ENCODE assay signal across 20 cellular contexts in genomic region chr1:185409345-185409744, GRCh38.
DNase-seq lines count a peak whose midpoint lies in the region; ATAC-seq and TF ChIP-seq lines count a peak whose summit lies in the region.
"Had no signal": no experiment of that assay in that cellular context is flagged by ENCODE, and none has a peak within 500 bp of the region (broad histone marks: within the 10 kb centered on the region; RNA-seq: fewer than 3 reads in every experiment).

No MANE protein-coding gene starts in this region.

- H3K27me3 Mint-ChIP-seq in natural killer cell treated with Interleukin-12 subunit alpha and Interleukin-12 subunit beta and Interleukin-15 and Interleukin-18, amount 100 ng/mL, for 72 hours = no peaks in the 10 kb centered on the region
- H3K27me3 Mint-ChIP-seq in natural killer cell (ENCODE audit: low read depth in 2 of 2) = no peaks in the 10 kb centered on the region

- intact Hi-C loops in natural killer cell (cut with micrococcal nuclease) (no loop called here), prostate gland (cut with DNase I) (no loop called here)

- no peaks in the 10 kb centered on the region for H4K20me1 ChIP-seq in OCI-LY3 (ENCODE audit: insufficient read depth, low read length)

- H3K27ac ChIP-seq in OCI-LY3 (ENCODE audit: low read length) = peak overlapping the region; percentile 88
- peak overlapping the region; percentile 33 for H3K27ac ChIP-seq in epithelial cell of prostate
- no peak overlapping the region for H3K27ac ChIP-seq in prostate gland
- H3K27ac ChIP-seq: C4-2B, KMS-11 had no signal

- H3K9me3 ChIP-seq in OCI-LY3 (ENCODE audit: insufficient read depth, low read length) (peaks cover 13% of the 10 kb centered on the region), prostate gland (no peaks in the 10 kb centered on the region)

- no peak for TF ChIP-seq CTCF in natural killer cell (IDR thresholded peaks at IDR 0.05)
- 0 out of 2 replicates have a peak, but pooled peaks have one; percentile 9 for TF ChIP-seq CTCF in OCI-LY3 (IDR thresholded peaks at IDR 0.05; ENCODE audit: low read depth, low read length)
- no peak for TF ChIP-seq CTCF in prostate gland (IDR thresholded peaks at IDR 0.05)

- no peak overlapping the region for H2AFZ ChIP-seq in OCI-LY3 (ENCODE audit: low read depth, low read length)

- H3K9me3 Mint-ChIP-seq in natural killer cell treated with Interleukin-12 subunit alpha and Interleukin-12 subunit beta and Interleukin-15 and Interleukin-18, amount 100 ng/mL, for 72 hours = no peaks in the 10 kb centered on the region
- no peaks in the 10 kb centered on the region for H3K9me3 Mint-ChIP-seq in natural killer cell

- WGBS in prostate gland = 86% methylated on average over 4 of the region's 4 CpGs

- no peak for ATAC-seq in natural killer cell treated with Interleukin-12 subunit alpha and Interleukin-12 subunit beta and Interleukin-15 and Interleukin-18, amount 100 ng/mL, for 72 hours
- no peak for ATAC-seq in natural killer cell
- ATAC-seq: SK-N-SH treated with all-trans-retinoic acid at 6 μM for 48 hours had no signal

- H3K4me3 Mint-ChIP-seq in natural killer cell treated with Interleukin-12 subunit alpha and Interleukin-12 subunit beta and Interleukin-15 and Interleukin-18, amount 100 ng/mL, for 72 hours = peak overlapping the region; percentile 63
- no peak overlapping the region for H3K4me3 Mint-ChIP-seq in natural killer cell

- TF ChIP-seq POLR2A in prostate gland (IDR thresholded peaks at IDR 0.05) = no peak

- peaks cover 53% of the 10 kb centered on the region for H3K36me3 Mint-ChIP-seq in natural killer cell treated with Interleukin-12 subunit alpha and Interleukin-12 subunit beta and Interleukin-15 and Interleukin-18, amount 100 ng/mL, for 72 hours
- no peaks in the 10 kb centered on the region for H3K36me3 Mint-ChIP-seq in natural killer cell

- H3K27ac Mint-ChIP-seq in natural killer cell treated with Interleukin-12 subunit alpha and Interleukin-12 subunit beta and Interleukin-15 and Interleukin-18, amount 100 ng/mL, for 72 hours = peak overlapping the region; percentile 61 to 94
- peak overlapping the region in 1 of 2 donors; percentile 12 for H3K27ac Mint-ChIP-seq in natural killer cell
- H3K27ac Mint-ChIP-seq: HFFc6 had no signal

- H3K27me3 ChIP-seq in OCI-LY3 (ENCODE audit: low read depth, low read length) = no peaks in the 10 kb centered on the region
- no peaks in the 10 kb centered on the region for H3K27me3 ChIP-seq in prostate gland (replicated peaks; ENCODE audit: insufficient read depth)

- H3K79me2 ChIP-seq in OCI-LY3 (ENCODE audit: low read length) = peaks cover 3% of the 10 kb centered on the region; the same call in 1 of the 2 replicates

- H3K36me3 ChIP-seq in OCI-LY3 (replicated peaks; ENCODE audit: low read depth, low read length) (peaks cover 21% of the 10 kb centered on the region), prostate gland (no peaks in the 10 kb centered on the region)

- peak overlapping the region; percentile 2; the same call in 1 of the 2 replicates for H3K4me2 ChIP-seq in OCI-LY3 (ENCODE audit: low read length)
- H3K4me2 ChIP-seq: KMS-11 had no signal

- peaks cover 84% of the 10 kb centered on the region for H3K4me1 ChIP-seq in OCI-LY3 (ENCODE audit: low read length)
- peaks cover 3% of the 10 kb centered on the region for H3K4me1 ChIP-seq in prostate gland (replicated peaks)

- H3K9ac ChIP-seq in OCI-LY3 (ENCODE audit: low read length) = 0 out of 2 replicates have a peak overlapping the region, but pooled peaks have one; percentile 33
- H3K9ac ChIP-seq: KMS-11 had no signal

- peaks cover 67 to 73% of the 10 kb centered on the region in 2 donors for H3K4me1 Mint-ChIP-seq in natural killer cell treated with Interleukin-12 subunit alpha and Interleukin-12 subunit beta and Interleukin-15 and Interleukin-18, amount 100 ng/mL, for 72 hours (ENCODE audit: low read depth in 2 of 2)
- peaks cover 39 to 69% of the 10 kb centered on the region in 2 donors for H3K4me1 Mint-ChIP-seq in natural killer cell

- H3K4me3 ChIP-seq in OCI-LY3 (ENCODE audit: low read length) (no peak overlapping the region), prostate gland (no peak overlapping the region)

- DNase-seq in natural killer cell treated with Interleukin-12 subunit alpha and Interleukin-12 subunit beta and Interleukin-15 and Interleukin-18, amount 100 ng/mL, for 72 hours (ENCODE audit: low spot score) = no peak
- DNase-seq in natural killer cell = no peak
- DNase-seq in epithelial cell of prostate (ENCODE audit: low read depth, low spot score) = no peak
- no peak for DNase-seq in HPDE6-E6E7 (ENCODE audit: extremely low spot score)
- DNase-seq in activated CD4-positive, CD25-positive, alpha-beta regulatory T cell (lab: John Stamatoyannopoulos, UW) = no peak
- DNase-seq in prostate gland (ENCODE audit: low spot score) = no peak
- DNase-seq: ACHN, DMS 273 treated with DMSO at 0.1 percent for 48 hours, DND-41, H7, NCI-H1436, NCI-H2029 treated with DMSO at 0.1 percent for 48 hours, NCI-H82, RPMI8226, SHP77 treated with DMSO at 0.1 percent for 48 hours had no signal

Comparison
In these comparisons a context has a peak if more than half of its experiments do, and no peak if none do; other contexts are left out.
1. H3K27ac ChIP-seq: peak in OCI-LY3 (single experiment) and epithelial cell of prostate (single experiment); none in prostate gland (0 of 2).